In the genomic region with DNA sequence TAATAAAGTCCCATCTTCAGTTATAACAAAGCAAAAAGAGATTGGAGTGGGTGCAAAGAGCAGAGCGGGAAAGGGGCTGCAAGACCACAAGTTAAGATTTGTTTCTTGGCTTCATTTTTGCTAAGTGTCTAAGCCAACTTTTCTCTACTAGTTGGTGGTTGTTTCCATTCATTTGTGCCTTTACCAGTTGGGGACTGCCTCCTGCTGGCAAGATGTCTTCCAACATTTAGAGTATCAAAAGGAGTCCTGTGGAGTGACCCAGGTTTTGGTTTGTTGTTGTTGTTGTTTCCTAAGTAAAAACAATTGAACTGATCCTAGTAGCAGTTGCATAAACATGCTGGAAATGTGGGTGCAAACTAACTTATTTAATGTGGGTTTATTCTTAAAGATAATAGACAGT, we compare ENCODE assay signal across 14 cellular contexts.
A peak's percentile ranks its signal among the peaks of the same experiment; 100 is the strongest.
DNase-seq lines count a peak whose midpoint lies in the region; ATAC-seq and TF ChIP-seq lines count a peak whose summit lies in the region.
"Had no signal": no experiment of that assay in that cellular context is flagged by ENCODE, and none has a peak within 500 bp of the region (broad histone marks: within the 10 kb centered on the region; RNA-seq: fewer than 3 reads in every experiment).

No MANE protein-coding gene starts in this region.

- no peaks in the 10 kb centered on the region for H3K9me3 ChIP-seq in HEK293 (ENCODE audit: control insufficient read depth, insufficient read depth, low read depth, low read length)
- H3K9me3 ChIP-seq: heart right ventricle had no signal

- in situ Hi-C loops in astrocyte of the spinal cord (cut with HindIII; ENCODE audit: low sequenced_read_pairs), result no loop called here

- no peak overlapping the region for H3K27ac ChIP-seq in HEK293 (ENCODE audit: extremely low read depth, low read depth, low read length)

- TF ChIP-seq CTCF in BJ (IDR thresholded peaks at IDR 0.05; ENCODE audit: insufficient read depth, low read depth, low read length) (peak; percentile 39), HEK293 (tag by site-specific recombination; IDR thresholded peaks at IDR 0.05) (no peak), astrocyte of the spinal cord (IDR thresholded peaks at IDR 0.05; ENCODE audit: low read depth, low read length) (peak; percentile 0)

- H3K36me3 ChIP-seq in BJ (ENCODE audit: control insufficient read depth, insufficient read depth, low read length) (no peaks in the 10 kb centered on the region), HEK293 (ENCODE audit: control insufficient read depth in 2 of 2, insufficient read depth in 1 of 2, low read length in 2 of 2) (no peaks in the 10 kb centered on the region)
- H3K36me3 ChIP-seq: heart right ventricle had no signal

- no peak for DNase-seq in BJ (ENCODE audit: low read depth)
- no peak for DNase-seq in astrocyte of the spinal cord (ENCODE audit: low read depth, low spot score)
- peak; percentile 31 for DNase-seq in iPS-NIHi7 (ENCODE audit: extremely low spot score)
- no peak for DNase-seq in activated CD4-positive, alpha-beta T cell treated with anti-CD3 and anti-CD28 coated beads, Interleukin-2, amount 50 U/mL, for 4 hours
- DNase-seq in NCI-H524 (lab: John Stamatoyannopoulos, UW), result no peak
- DNase-seq: activated CD4-positive, alpha-beta T cell treated with anti-CD3 and anti-CD28 coated beads, Interleukin-2, amount 50 U/mL, for 48 hours; Calu3; heart right ventricle; NCI-H82; stimulated activated naive CD4-positive, alpha-beta T cell treated with Interleukin-2 at 50 U/mL for 16 hours; T-cell had no signal

- H3K4me3 ChIP-seq in BJ (ENCODE audit: low read depth, low read length), result no peak overlapping the region
- no peak overlapping the region for H3K4me3 ChIP-seq in HEK293 (ENCODE audit: low read depth, low read length)
- no peak overlapping the region for H3K4me3 ChIP-seq in astrocyte of the spinal cord (ENCODE audit: low read depth, low read length)
- H3K4me3 ChIP-seq: heart right ventricle had no signal

- H3K27me3 ChIP-seq in BJ (ENCODE audit: control insufficient read depth, insufficient read depth, low read length), result no peaks in the 10 kb centered on the region
- H3K27me3 ChIP-seq: heart right ventricle had no signal

- no peaks in the 10 kb centered on the region for H3K4me1 ChIP-seq in HEK293 (ENCODE audit: control insufficient read depth, insufficient read depth, low read length)

- POLR2A ChIA-PET in BJ (lab: Charles Lee) (no interaction called here), HEK293 (lab: Yijun Ruan, JAX) (no interaction called here)

- ATAC-seq in HG02852 (IDR thresholded peaks at IDR 0.05; ENCODE audit: unreplicated experiment) (no peak), GM21360 (IDR thresholded peaks at IDR 0.05; ENCODE audit: unreplicated experiment) (no peak)
- ATAC-seq: heart right ventricle, T-cell had no signal

- CTCF ChIA-PET in BJ (lab: Yijun Ruan, JAX), result interaction anchor here (0.7 to 1.1 kb wide), 3 partner anchors 8 to 153 kb away, joined by 3 to 5 read pairs (median 4); no protein-coding TSS in a partner anchor
- CTCF ChIA-PET in HEK293 (lab: Yijun Ruan, JAX), result interaction anchor here (0.6 kb wide), 1 partner anchor 286 kb away, joined by 4 read pairs; no protein-coding TSS in a partner anchor

TF ChIP-seq in HEK293, 187 proteins besides CTCF, POLR2A, EP300 and RAD21:
- 0 out of 2 replicates have a peak, but pooled peaks have one; percentile 8 for TF ChIP-seq ZNF654 (tag by site-specific recombination; IDR thresholded peaks at IDR 0.05; ENCODE audit: low read depth)
- TF ChIP-seq HOXD13 (CRISPR knock-in tag; IDR thresholded peaks at IDR 0.05; ENCODE audit: borderline replicate concordance), result no peak
TF ChIP-seq in HEK293: peak in this region for 1.
